ENCODE assay signal across 13 cellular contexts in genomic region chr20:63782051-63782471, GRCh38. TPM values are rescaled to one million over a fixed set of nuclear protein-coding genes. Genes with fewer than 3 reads are reported as not detected.
A peak's percentile ranks its signal among the peaks of the same experiment; 100 is the strongest.
DNase-seq lines count a peak whose midpoint lies in the region; ATAC-seq and TF ChIP-seq lines count a peak whose summit lies in the region.
"Had no signal": no experiment of that assay in that cellular context is flagged by ENCODE, and none has a peak within 500 bp of the region (broad histone marks: within the 10 kb centered on the region; RNA-seq: fewer than 3 reads in every experiment).

No MANE protein-coding gene starts in this region.

- peak; percentile 20 to 36 for TF ChIP-seq CTCF in Caco-2 (IDR thresholded peaks at IDR 0.05; ENCODE audit: insufficient read depth in 1 of 2, low read depth in 1 of 2, low read length in 1 of 2, severe bottlenecking in 1 of 2, unreplicated experiment in 1 of 2)
- peak; percentile 11; the same call in 1 of the 2 replicates for TF ChIP-seq CTCF in MM.1S (IDR thresholded peaks at IDR 0.05; ENCODE audit: low read length)
- TF ChIP-seq CTCF in natural killer cell (IDR thresholded peaks at IDR 0.05): no peak

- H3K9me3 Mint-ChIP-seq in Caco-2 (ENCODE audit: unreplicated experiment) (no peaks in the 10 kb centered on the region), natural killer cell (no peaks in the 10 kb centered on the region)

- H4K20me1 ChIP-seq in MM.1S (ENCODE audit: insufficient read depth, low read length): no peaks in the 10 kb centered on the region

- no TSS peak for BruUV-seq in Caco-2 (replicated peaks; lab: Mats Ljungman, UMichigan)

- H3K27ac ChIP-seq in MM.1S (ENCODE audit: low read length): peak overlapping the region; percentile 29; the same call in 1 of the 2 replicates

- POLR2A ChIA-PET in Caco-2 (lab: Charles Lee): no interaction called here

- H3K27me3 Mint-ChIP-seq in Caco-2 (ENCODE audit: insufficient read depth, unreplicated experiment) (no peaks in the 10 kb centered on the region), natural killer cell (ENCODE audit: low read depth in 2 of 2) (no peaks in the 10 kb centered on the region)

- no peak for DNase-seq in Caco-2
- peak; percentile 36 for DNase-seq in MM.1S
- peak; percentile 22 for DNase-seq in activated T-cell treated with anti-CD3 and anti-CD28 coated beads for 48 hours (ENCODE audit: low read depth)
- no peak for DNase-seq in natural killer cell
- DNase-seq in Right ventricle myocardium superior: no peak
- DNase-seq: Calu3, caudate nucleus, glutamatergic neuron, NCI-H446, T1000 had no signal

- no peaks in the 10 kb centered on the region for H3K27me3 ChIP-seq in Caco-2 (replicated peaks; ENCODE audit: control insufficient read depth, insufficient read depth, low read length)
- peaks cover 45% of the 10 kb centered on the region for H3K27me3 ChIP-seq in MM.1S (replicated peaks; ENCODE audit: insufficient read depth, low read length)

- no peaks in the 10 kb centered on the region for H3K9me3 ChIP-seq in Caco-2
- H3K9me3 ChIP-seq in MM.1S (replicated peaks; ENCODE audit: insufficient read depth, low read length): no peaks in the 10 kb centered on the region

- H3K4me1 Mint-ChIP-seq in Caco-2 (ENCODE audit: low read depth, unreplicated experiment) (no peaks in the 10 kb centered on the region), natural killer cell (no peaks in the 10 kb centered on the region)

- H3K36me3 ChIP-seq in Caco-2 (ENCODE audit: control insufficient read depth, insufficient read depth, low read length): no peaks in the 10 kb centered on the region
- no peaks in the 10 kb centered on the region for H3K36me3 ChIP-seq in MM.1S (replicated peaks; ENCODE audit: insufficient read depth, low read length)

- no peak overlapping the region for H3K9ac ChIP-seq in MM.1S (ENCODE audit: low read length)

- H3K9me2 ChIP-seq in MM.1S (replicated peaks; ENCODE audit: insufficient read depth, low read length): no peaks in the 10 kb centered on the region

- H3K4me3 Mint-ChIP-seq in Caco-2 (ENCODE audit: unreplicated experiment) (no peak overlapping the region), natural killer cell (no peak overlapping the region)

- H3F3A ChIP-seq in MM.1S (ENCODE audit: insufficient read depth, low read length): 0 out of 2 replicates have a peak, but pooled peaks cover 4% of the 10 kb centered on the region

- intact Hi-C loops in Caco-2 (cut with micrococcal nuclease; ENCODE audit: unreplicated experiment) (loop anchor here (10.0 kb wide), 1 partner anchor 193 kb away; the partner anchor contains the start of gene SAMD10), natural killer cell (cut with micrococcal nuclease) (no loop called here), Right ventricle myocardium superior (cut with DNase I) (no loop called here)

- ATAC-seq in natural killer cell: peak in 2 of 3 donors; percentile 70 to 77
- no peak for ATAC-seq in GM19023 (IDR thresholded peaks at IDR 0.05; ENCODE audit: unreplicated experiment)
- no peak for ATAC-seq in HG02840 (IDR thresholded peaks at IDR 0.05; ENCODE audit: low FRiP score, unreplicated experiment)
- ATAC-seq in HG03571 (IDR thresholded peaks at IDR 0.05; ENCODE audit: unreplicated experiment): no peak
- ATAC-seq in Right ventricle myocardium superior (ENCODE audit: poor library complexity): no peak

- no peaks in the 10 kb centered on the region for H3K79me2 ChIP-seq in MM.1S (ENCODE audit: low read length)

- H3K36me3 Mint-ChIP-seq in Caco-2 (ENCODE audit: insufficient read depth, unreplicated experiment) (no peaks in the 10 kb centered on the region), natural killer cell (no peaks in the 10 kb centered on the region)

- CTCF ChIA-PET in Caco-2 (lab: Charles Lee): interaction anchor here (0.5 to 1.0 kb wide), 3 partner anchors 29 to 244 kb away, joined by 3 to 5 read pairs (median 4); no protein-coding TSS in a partner anchor

- peak overlapping the region; percentile 32; the same call in 1 of the 2 replicates for H3K4me2 ChIP-seq in MM.1S (ENCODE audit: low read depth, low read length)

- H3K4me3 ChIP-seq in Caco-2 (ENCODE audit: low read depth, low read length): no peak overlapping the region
- H3K4me3 ChIP-seq in MM.1S (ENCODE audit: low read length): no peak overlapping the region

- no peak overlapping the region; the same call in 1 of the 2 replicates for H2AFZ ChIP-seq in MM.1S (ENCODE audit: low read length)

- H3K4me1 ChIP-seq in Caco-2: no peaks in the 10 kb centered on the region
- no peaks in the 10 kb centered on the region for H3K4me1 ChIP-seq in MM.1S (ENCODE audit: low read length)

- H3K27ac Mint-ChIP-seq in Caco-2 (ENCODE audit: unreplicated experiment) (no peak overlapping the region), natural killer cell (no peak overlapping the region)

RNA-seq across cellular contexts. Expression of gene SLC2A4RG, which starts 42.5 kb away (rescaled TPM):
- 211 and 234 TPM in 2 replicates for total RNA-seq in Caco-2 (2022)
- total RNA-seq in natural killer cell: 100 to 1,000 TPM in 1 of 3 donors, 10 to 100 TPM in 2; 90.4 to 100 (median 95.5) TPM
- total RNA-seq in Right ventricle myocardium superior: 95.0 TPM

RNA-seq across cellular contexts. Expression of gene LIME1, which starts 45.6 kb away (rescaled TPM):
- total RNA-seq in Caco-2 (2022) (18.8 and 23.5 TPM in 2 replicates), natural killer cell (10 to 100 TPM; 86.5 to 94.4 (median 91.7) TPM), Right ventricle myocardium superior (1.6 TPM)

RNA-seq across cellular contexts. Expression of gene ZBTB46, which starts 49.0 kb away (rescaled TPM):
- total RNA-seq in Caco-2 (2022) (9.1 and 9.5 TPM in 2 replicates), natural killer cell (1 to 10 TPM; 1.1 TPM), Right ventricle myocardium superior (13.5 TPM)

Comparison
In these comparisons a context has a peak if more than half of its experiments do, and no peak if none do; other contexts are left out.
1. DNase-seq: peak in MM.1S (single experiment) and activated T-cell treated with anti-CD3 and anti-CD28 coated beads for 48 hours (single experiment); none in Caco-2 (0 of 2), natural killer cell (single experiment) and Right ventricle myocardium superior (single experiment).
2. ATAC-seq: peak in natural killer cell (2 of 3); none in GM19023 (single experiment), HG02840 (single experiment), HG03571 (single experiment) and Right ventricle myocardium superior (single experiment).